ENCODE assay signal across 25 cellular contexts in the genomic region with DNA sequence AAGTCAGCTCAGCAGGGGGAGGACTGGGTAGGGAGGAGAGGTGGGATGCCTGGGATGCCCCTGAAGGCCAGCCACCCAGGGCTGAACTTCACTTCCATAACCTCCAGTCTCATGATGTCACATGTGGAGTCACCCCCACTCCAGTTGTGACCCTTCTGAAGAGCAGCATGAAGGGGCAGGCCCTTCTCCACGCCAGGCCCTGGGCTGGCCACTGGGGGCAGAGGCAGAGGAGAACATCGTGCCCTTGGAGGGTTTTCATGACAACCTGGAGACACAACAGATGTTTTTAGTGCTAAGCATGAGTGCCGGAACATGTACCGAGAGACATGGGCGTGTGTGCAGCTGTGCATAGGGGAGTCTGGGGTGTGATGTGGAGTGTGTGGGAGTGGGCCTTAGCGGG. TPM values are rescaled to one million over a fixed set of nuclear protein-coding genes. Genes with fewer than 3 reads are reported as not detected.
"Had no signal": no experiment of that assay in that cellular context is flagged by ENCODE, and none has a peak within 500 bp of the region (broad histone marks: within the 10 kb centered on the region; RNA-seq: fewer than 3 reads in every experiment).

No MANE protein-coding gene starts in this region.

- H3K27ac Mint-ChIP-seq: activated CD4-positive, alpha-beta memory T cell treated with anti-CD3 and anti-CD28 coated beads for 36 hours; activated CD4-positive, alpha-beta T cell treated with anti-CD3 and anti-CD28 coated beads, Interleukin-2, amount 10 ng/mL, durations not matched to agents 7 days and 5 days; activated naive CD4-positive, alpha-beta T cell treated with anti-CD3 and anti-CD28 coated beads, Interleukin-2, amount 10 ng/mL, durations not matched to agents 7 days and 5 days; activated naive CD8-positive, alpha-beta T cell treated with anti-CD3 and anti-CD28 coated beads for 36 hours; activated T-helper 17 cell treated with anti-CD3 and anti-CD28 coated beads, Interleukin-2, amount 50 U/mL, for 72 hours; T-helper 1 cell treated with Interleukin-12 subunit alpha and Interleukin-12 subunit beta and Interleukin-4 antibody, amounts not matched to agents 30 μg/mL and 1 μg/mL, for 36 hours had no signal

- H3K36me3 ChIP-seq: brain microvascular endothelial cell, cardiac muscle cell, MG63, Peyer's patch, SJSA1 had no signal

- H3K27me3 Mint-ChIP-seq: activated CD4-positive, alpha-beta memory T cell treated with anti-CD3 and anti-CD28 coated beads for 36 hours; activated naive CD8-positive, alpha-beta T cell treated with anti-CD3 and anti-CD28 coated beads for 36 hours had no signal

- H3K9me3 ChIP-seq: MG63, Peyer's patch, SJSA1 had no signal

- H3K4me3 ChIP-seq: cardiac muscle cell, MG63, Peyer's patch, SJSA1 had no signal

- DNase-seq: activated CD4-positive, alpha-beta memory T cell treated with anti-CD3 and anti-CD28 coated beads for 36 hours; activated CD4-positive, alpha-beta T cell treated with anti-CD3 and anti-CD28 coated beads, Interleukin-2, amount 10 ng/mL, durations not matched to agents 7 days and 5 days; activated CD4-positive, CD25-positive, alpha-beta regulatory T cell; activated gamma-delta T cell; activated naive CD4-positive, alpha-beta T cell treated with anti-CD3 and anti-CD28 coated beads, Interleukin-2, amount 10 ng/mL, durations not matched to agents 7 days and 5 days; activated naive CD8-positive, alpha-beta T cell treated with anti-CD3 and anti-CD28 coated beads for 36 hours; activated T-cell treated with anti-CD3 and anti-CD28 coated beads for 4 hours; activated T-cell treated with anti-CD3 and anti-CD28 coated beads, Interleukin-2, amount 50 U/mL, for 48 hours; brain microvascular endothelial cell; MG63; MV-4-11; NCI-H1092 treated with DMSO at 0.1 percent for 48 hours; NCI-H1436 treated with DMSO at 0.1 percent for 48 hours; NCI-H187; NCI-H2081; NCI-H446; NCI-H524; Peyer's patch; Right ventricle myocardium superior had no signal

- H3K4me1 Mint-ChIP-seq: activated CD4-positive, alpha-beta T cell treated with anti-CD3 and anti-CD28 coated beads, Interleukin-2, amount 10 ng/mL, durations not matched to agents 7 days and 5 days; activated naive CD4-positive, alpha-beta T cell treated with anti-CD3 and anti-CD28 coated beads, Interleukin-2, amount 10 ng/mL, durations not matched to agents 7 days and 5 days; activated naive CD8-positive, alpha-beta T cell treated with anti-CD3 and anti-CD28 coated beads for 36 hours; activated T-helper 17 cell treated with anti-CD3 and anti-CD28 coated beads, Interleukin-2, amount 50 U/mL, for 72 hours had no signal

- H3K4me1 ChIP-seq: Peyer's patch, SJSA1 had no signal

- H3K9me3 Mint-ChIP-seq: activated CD4-positive, alpha-beta memory T cell treated with anti-CD3 and anti-CD28 coated beads for 36 hours; activated CD4-positive, alpha-beta T cell treated with anti-CD3 and anti-CD28 coated beads, Interleukin-2, amount 10 ng/mL, durations not matched to agents 7 days and 5 days; activated naive CD4-positive, alpha-beta T cell treated with anti-CD3 and anti-CD28 coated beads, Interleukin-2, amount 10 ng/mL, durations not matched to agents 7 days and 5 days; activated naive CD8-positive, alpha-beta T cell treated with anti-CD3 and anti-CD28 coated beads for 36 hours; activated T-helper 17 cell treated with anti-CD3 and anti-CD28 coated beads, Interleukin-2, amount 50 U/mL, for 72 hours; T-helper 1 cell treated with Interleukin-12 subunit alpha and Interleukin-12 subunit beta and Interleukin-4 antibody, amounts not matched to agents 30 μg/mL and 1 μg/mL, for 36 hours had no signal

- ATAC-seq: activated T-helper 17 cell treated with anti-CD3 and anti-CD28 coated beads, Interleukin-2, amount 50 U/mL, for 72 hours had no signal

- H3K4me3 Mint-ChIP-seq: activated CD4-positive, alpha-beta memory T cell treated with anti-CD3 and anti-CD28 coated beads for 36 hours; activated CD4-positive, alpha-beta T cell treated with anti-CD3 and anti-CD28 coated beads, Interleukin-2, amount 10 ng/mL, durations not matched to agents 7 days and 5 days; activated naive CD4-positive, alpha-beta T cell treated with anti-CD3 and anti-CD28 coated beads, Interleukin-2, amount 10 ng/mL, durations not matched to agents 7 days and 5 days; activated naive CD8-positive, alpha-beta T cell treated with anti-CD3 and anti-CD28 coated beads for 36 hours; activated T-helper 17 cell treated with anti-CD3 and anti-CD28 coated beads, Interleukin-2, amount 50 U/mL, for 72 hours; T-helper 1 cell treated with Interleukin-12 subunit alpha and Interleukin-12 subunit beta and Interleukin-4 antibody, amounts not matched to agents 30 μg/mL and 1 μg/mL, for 36 hours had no signal

- H3K36me3 Mint-ChIP-seq: activated CD4-positive, alpha-beta memory T cell treated with anti-CD3 and anti-CD28 coated beads for 36 hours; activated naive CD4-positive, alpha-beta T cell treated with anti-CD3 and anti-CD28 coated beads, Interleukin-2, amount 10 ng/mL, durations not matched to agents 7 days and 5 days; activated naive CD8-positive, alpha-beta T cell treated with anti-CD3 and anti-CD28 coated beads for 36 hours had no signal

- H3K27ac ChIP-seq: brain microvascular endothelial cell, cardiac muscle cell, Peyer's patch, RWPE1, SJSA1 had no signal

RNA-seq across cellular contexts. Expression of a gene that starts 57.9 kb away (rescaled TPM):
- total RNA-seq: activated CD8-positive, alpha-beta memory T cell treated with anti-CD3 and anti-CD28 coated beads for 36 hours; activated naive CD8-positive, alpha-beta T cell treated with anti-CD3 and anti-CD28 coated beads for 36 hours; cardiac muscle cell; Peyer's patch; Right ventricle myocardium superior; SJSA1 had no signal
